1 cellular context compared by ENCODE assay signal in genomic region chr5:178186417-178186816, GRCh38.
TF ChIP-seq lines count a peak whose summit lies in the region.

No MANE protein-coding gene starts in this region.

TF ChIP-seq in K562, 482 proteins besides CTCF, POLR2A, EP300 and RAD21:
- no peak for TF ChIP-seq SIN3A (IDR thresholded peaks at IDR 0.05; ENCODE audit: borderline replicate concordance in 2 of 2, control insufficient read depth in 1 of 2, low read depth in 2 of 2, low read length in 2 of 2)
- TF ChIP-seq POLR2G (IDR thresholded peaks at IDR 0.05; ENCODE audit: low read depth, low read length): no peak
- TF ChIP-seq BRF2 (IDR thresholded peaks at IDR 0.05; ENCODE audit: borderline replicate concordance, insufficient read depth, insufficient read length): no peak
- TF ChIP-seq THAP12 (CRISPR knock-in tag; IDR thresholded peaks at IDR 0.05): no peak
- TF ChIP-seq DIDO1 (tag; IDR thresholded peaks at IDR 0.05; ENCODE audit: low read depth): no peak
- no peak for TF ChIP-seq ZNF384 (IDR thresholded peaks at IDR 0.05; ENCODE audit: low read depth, low read length)
- no peak for TF ChIP-seq FOXA3 (CRISPR knock-in tag; conservative IDR thresholded peaks at IDR 0.05 in 1 of 2, IDR thresholded peaks at IDR 0.05 in 1 of 2)
- TF ChIP-seq ZNF511 (CRISPR knock-in tag; IDR thresholded peaks at IDR 0.05): no peak
- TF ChIP-seq MCM3 (IDR thresholded peaks at IDR 0.05): no peak
- no peak for TF ChIP-seq TGIF2 (CRISPR knock-in tag; IDR thresholded peaks at IDR 0.05)
- no peak for TF ChIP-seq SRSF3 (IDR thresholded peaks at IDR 0.05; ENCODE audit: insufficient read depth, low read length)
- TF ChIP-seq, protein P1, sequence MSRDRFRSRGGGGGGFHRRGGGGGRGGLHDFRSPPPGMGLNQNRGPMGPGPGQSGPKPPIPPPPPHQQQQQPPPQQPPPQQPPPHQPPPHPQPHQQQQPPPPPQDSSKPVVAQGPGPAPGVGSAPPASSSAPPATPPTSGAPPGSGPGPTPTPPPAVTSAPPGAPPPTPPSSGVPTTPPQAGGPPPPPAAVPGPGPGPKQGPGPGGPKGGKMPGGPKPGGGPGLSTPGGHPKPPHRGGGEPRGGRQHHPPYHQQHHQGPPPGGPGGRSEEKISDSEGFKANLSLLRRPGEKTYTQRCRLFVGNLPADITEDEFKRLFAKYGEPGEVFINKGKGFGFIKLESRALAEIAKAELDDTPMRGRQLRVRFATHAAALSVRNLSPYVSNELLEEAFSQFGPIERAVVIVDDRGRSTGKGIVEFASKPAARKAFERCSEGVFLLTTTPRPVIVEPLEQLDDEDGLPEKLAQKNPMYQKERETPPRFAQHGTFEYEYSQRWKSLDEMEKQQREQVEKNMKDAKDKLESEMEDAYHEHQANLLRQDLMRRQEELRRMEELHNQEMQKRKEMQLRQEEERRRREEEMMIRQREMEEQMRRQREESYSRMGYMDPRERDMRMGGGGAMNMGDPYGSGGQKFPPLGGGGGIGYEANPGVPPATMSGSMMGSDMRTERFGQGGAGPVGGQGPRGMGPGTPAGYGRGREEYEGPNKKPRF (IDR thresholded peaks at IDR 0.05; ENCODE audit: low read depth, low read length): no peak
- TF ChIP-seq, protein P2, sequence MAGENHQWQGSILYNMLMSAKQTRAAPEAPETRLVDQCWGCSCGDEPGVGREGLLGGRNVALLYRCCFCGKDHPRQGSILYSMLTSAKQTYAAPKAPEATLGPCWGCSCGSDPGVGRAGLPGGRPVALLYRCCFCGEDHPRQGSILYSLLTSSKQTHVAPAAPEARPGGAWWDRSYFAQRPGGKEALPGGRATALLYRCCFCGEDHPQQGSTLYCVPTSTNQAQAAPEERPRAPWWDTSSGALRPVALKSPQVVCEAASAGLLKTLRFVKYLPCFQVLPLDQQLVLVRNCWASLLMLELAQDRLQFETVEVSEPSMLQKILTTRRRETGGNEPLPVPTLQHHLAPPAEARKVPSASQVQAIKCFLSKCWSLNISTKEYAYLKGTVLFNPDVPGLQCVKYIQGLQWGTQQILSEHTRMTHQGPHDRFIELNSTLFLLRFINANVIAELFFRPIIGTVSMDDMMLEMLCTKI (IDR thresholded peaks at IDR 0.05; ENCODE audit: partially characterized antibody): no peak
- TF ChIP-seq, protein P3, sequence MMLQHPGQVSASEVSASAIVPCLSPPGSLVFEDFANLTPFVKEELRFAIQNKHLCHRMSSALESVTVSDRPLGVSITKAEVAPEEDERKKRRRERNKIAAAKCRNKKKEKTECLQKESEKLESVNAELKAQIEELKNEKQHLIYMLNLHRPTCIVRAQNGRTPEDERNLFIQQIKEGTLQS (IDR thresholded peaks at IDR 0.05): peak; percentile 55
- TF ChIP-seq, protein P3 (CRISPR knock-in tag; conservative IDR thresholded peaks at IDR 0.05): no peak
- no peak for TF ChIP-seq EGR1 (conservative IDR thresholded peaks at IDR 0.05)
- TF ChIP-seq, protein P4, sequence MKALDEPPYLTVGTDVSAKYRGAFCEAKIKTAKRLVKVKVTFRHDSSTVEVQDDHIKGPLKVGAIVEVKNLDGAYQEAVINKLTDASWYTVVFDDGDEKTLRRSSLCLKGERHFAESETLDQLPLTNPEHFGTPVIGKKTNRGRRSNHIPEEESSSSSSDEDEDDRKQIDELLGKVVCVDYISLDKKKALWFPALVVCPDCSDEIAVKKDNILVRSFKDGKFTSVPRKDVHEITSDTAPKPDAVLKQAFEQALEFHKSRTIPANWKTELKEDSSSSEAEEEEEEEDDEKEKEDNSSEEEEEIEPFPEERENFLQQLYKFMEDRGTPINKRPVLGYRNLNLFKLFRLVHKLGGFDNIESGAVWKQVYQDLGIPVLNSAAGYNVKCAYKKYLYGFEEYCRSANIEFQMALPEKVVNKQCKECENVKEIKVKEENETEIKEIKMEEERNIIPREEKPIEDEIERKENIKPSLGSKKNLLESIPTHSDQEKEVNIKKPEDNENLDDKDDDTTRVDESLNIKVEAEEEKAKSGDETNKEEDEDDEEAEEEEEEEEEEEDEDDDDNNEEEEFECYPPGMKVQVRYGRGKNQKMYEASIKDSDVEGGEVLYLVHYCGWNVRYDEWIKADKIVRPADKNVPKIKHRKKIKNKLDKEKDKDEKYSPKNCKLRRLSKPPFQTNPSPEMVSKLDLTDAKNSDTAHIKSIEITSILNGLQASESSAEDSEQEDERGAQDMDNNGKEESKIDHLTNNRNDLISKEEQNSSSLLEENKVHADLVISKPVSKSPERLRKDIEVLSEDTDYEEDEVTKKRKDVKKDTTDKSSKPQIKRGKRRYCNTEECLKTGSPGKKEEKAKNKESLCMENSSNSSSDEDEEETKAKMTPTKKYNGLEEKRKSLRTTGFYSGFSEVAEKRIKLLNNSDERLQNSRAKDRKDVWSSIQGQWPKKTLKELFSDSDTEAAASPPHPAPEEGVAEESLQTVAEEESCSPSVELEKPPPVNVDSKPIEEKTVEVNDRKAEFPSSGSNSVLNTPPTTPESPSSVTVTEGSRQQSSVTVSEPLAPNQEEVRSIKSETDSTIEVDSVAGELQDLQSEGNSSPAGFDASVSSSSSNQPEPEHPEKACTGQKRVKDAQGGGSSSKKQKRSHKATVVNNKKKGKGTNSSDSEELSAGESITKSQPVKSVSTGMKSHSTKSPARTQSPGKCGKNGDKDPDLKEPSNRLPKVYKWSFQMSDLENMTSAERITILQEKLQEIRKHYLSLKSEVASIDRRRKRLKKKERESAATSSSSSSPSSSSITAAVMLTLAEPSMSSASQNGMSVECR (CRISPR knock-in tag; IDR thresholded peaks at IDR 0.05): no peak
- no peak for TF ChIP-seq ZBED1 (IDR thresholded peaks at IDR 0.05)
- TF ChIP-seq PTRF (tag; IDR thresholded peaks at IDR 0.05): no peak
- TF ChIP-seq, protein P5, sequence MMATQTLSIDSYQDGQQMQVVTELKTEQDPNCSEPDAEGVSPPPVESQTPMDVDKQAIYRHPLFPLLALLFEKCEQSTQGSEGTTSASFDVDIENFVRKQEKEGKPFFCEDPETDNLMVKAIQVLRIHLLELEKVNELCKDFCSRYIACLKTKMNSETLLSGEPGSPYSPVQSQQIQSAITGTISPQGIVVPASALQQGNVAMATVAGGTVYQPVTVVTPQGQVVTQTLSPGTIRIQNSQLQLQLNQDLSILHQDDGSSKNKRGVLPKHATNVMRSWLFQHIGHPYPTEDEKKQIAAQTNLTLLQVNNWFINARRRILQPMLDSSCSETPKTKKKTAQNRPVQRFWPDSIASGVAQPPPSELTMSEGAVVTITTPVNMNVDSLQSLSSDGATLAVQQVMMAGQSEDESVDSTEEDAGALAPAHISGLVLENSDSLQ (IDR thresholded peaks at IDR 0.05): no peak
- no peak for TF ChIP-seq ZNF584 (CRISPR knock-in tag; IDR thresholded peaks at IDR 0.05; ENCODE audit: low read depth)
- TF ChIP-seq TRIM25 (IDR thresholded peaks at IDR 0.05; ENCODE audit: borderline replicate concordance): no peak
- no peak for TF ChIP-seq SMAD4 (CRISPR knock-in tag; conservative IDR thresholded peaks at IDR 0.05)
- peak; percentile 45; the same call in 1 of the 2 replicates for TF ChIP-seq FOSL1 (tag; conservative IDR thresholded peaks at IDR 0.05)
- TF ChIP-seq, protein P6, sequence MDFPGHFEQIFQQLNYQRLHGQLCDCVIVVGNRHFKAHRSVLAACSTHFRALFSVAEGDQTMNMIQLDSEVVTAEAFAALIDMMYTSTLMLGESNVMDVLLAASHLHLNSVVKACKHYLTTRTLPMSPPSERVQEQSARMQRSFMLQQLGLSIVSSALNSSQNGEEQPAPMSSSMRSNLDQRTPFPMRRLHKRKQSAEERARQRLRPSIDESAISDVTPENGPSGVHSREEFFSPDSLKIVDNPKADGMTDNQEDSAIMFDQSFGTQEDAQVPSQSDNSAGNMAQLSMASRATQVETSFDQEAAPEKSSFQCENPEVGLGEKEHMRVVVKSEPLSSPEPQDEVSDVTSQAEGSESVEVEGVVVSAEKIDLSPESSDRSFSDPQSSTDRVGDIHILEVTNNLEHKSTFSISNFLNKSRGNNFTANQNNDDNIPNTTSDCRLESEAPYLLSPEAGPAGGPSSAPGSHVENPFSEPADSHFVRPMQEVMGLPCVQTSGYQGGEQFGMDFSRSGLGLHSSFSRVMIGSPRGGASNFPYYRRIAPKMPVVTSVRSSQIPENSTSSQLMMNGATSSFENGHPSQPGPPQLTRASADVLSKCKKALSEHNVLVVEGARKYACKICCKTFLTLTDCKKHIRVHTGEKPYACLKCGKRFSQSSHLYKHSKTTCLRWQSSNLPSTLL (IDR thresholded peaks at IDR 0.05): no peak
- TF ChIP-seq MAFF (IDR thresholded peaks at IDR 0.05; ENCODE audit: low read length): peak; percentile 64
- TF ChIP-seq GTF2A2 (tag; IDR thresholded peaks at IDR 0.05): no peak
- TF ChIP-seq SIN3B (IDR thresholded peaks at IDR 0.05; ENCODE audit: low read depth): no peak
- TF ChIP-seq FUS (optimal IDR thresholded peaks at IDR 0.05; ENCODE audit: low read depth, low read length): no peak
- TF ChIP-seq MAFG (tag; conservative IDR thresholded peaks at IDR 0.05): 0 out of 2 replicates have a peak, but pooled peaks have one; percentile 32
- peak; percentile 91 for TF ChIP-seq ZNF316 (IDR thresholded peaks at IDR 0.05)
- no peak for TF ChIP-seq ILK (tag; IDR thresholded peaks at IDR 0.05; ENCODE audit: borderline replicate concordance, low read depth)
- no peak for TF ChIP-seq SMAD3 (CRISPR knock-in tag; conservative IDR thresholded peaks at IDR 0.05)
- peak; percentile 83 for TF ChIP-seq C11orf30 (IDR thresholded peaks at IDR 0.05; ENCODE audit: low read depth)
- no peak for TF ChIP-seq RBM14 (IDR thresholded peaks at IDR 0.05; ENCODE audit: borderline replicate concordance, insufficient read depth, low read depth, low read length)
